1 cellular context compared by ENCODE assay signal in the genomic region with DNA sequence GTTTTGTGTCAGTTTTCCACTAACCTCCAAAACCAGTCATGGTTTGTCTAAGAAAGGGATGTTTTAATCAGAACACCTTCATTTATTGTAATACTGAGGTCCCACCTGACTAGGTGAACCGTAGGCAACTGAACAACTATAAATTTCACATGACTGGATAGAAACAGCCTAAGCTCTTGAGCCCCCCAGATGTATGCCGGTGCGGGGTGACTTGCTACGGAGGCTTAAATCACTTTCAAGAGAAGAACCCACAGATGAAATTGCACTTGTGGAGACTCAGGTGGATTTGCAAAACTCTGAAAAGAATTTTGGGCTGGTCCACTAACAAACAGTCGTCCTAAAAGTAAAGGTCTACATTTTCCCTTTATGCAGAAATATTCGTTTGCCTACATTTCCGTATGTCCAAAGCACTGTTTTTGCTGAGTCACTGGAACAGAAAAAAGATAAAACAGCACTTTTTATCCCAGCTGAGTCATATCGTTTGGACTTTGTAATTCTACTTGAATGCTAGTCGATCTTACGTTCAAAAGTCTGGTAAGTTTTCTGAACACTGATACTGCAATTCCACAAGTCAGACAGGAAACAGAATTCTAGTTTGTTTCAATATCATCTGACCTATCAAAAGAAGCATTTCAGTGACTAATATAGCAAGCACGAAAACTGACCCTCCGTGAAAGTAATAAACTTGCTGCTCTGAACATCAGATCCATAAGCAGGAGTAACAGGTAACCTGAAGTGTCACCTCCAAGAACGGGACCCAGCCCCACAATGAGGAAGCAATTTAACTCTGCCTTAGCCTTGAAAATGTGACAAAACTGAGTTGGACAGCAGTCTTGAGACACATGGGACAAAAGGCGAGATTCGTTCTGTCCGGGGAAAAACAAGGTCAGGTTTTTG.
TF ChIP-seq lines count a peak whose summit lies in the region.

No MANE protein-coding gene starts in this region.

TF ChIP-seq in HepG2, 621 proteins besides CTCF, POLR2A, EP300 and RAD21 (continued from another document and continues in another):
- TF ChIP-seq, protein P1, sequence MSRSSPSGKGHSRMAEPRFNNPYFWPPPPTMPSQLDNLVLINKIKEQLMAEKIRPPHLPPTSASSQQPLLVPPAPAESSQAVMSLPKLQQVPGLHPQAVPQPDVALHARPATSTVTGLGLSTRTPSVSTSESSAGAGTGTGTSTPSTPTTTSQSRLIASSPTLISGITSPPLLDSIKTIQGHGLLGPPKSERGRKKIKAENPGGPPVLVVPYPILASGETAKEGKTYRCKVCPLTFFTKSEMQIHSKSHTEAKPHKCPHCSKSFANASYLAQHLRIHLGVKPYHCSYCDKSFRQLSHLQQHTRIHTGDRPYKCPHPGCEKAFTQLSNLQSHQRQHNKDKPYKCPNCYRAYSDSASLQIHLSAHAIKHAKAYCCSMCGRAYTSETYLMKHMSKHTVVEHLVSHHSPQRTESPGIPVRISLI (CRISPR knock-in tag; IDR thresholded peaks at IDR 0.05; ENCODE audit: borderline replicate concordance), result peak; percentile 41; the same call in 1 of the 2 replicates
- peak; percentile 21; the same call in 1 of the 2 replicates for TF ChIP-seq MIER3 (CRISPR knock-in tag; IDR thresholded peaks at IDR 0.05; ENCODE audit: borderline replicate concordance)
- TF ChIP-seq, protein P2, sequence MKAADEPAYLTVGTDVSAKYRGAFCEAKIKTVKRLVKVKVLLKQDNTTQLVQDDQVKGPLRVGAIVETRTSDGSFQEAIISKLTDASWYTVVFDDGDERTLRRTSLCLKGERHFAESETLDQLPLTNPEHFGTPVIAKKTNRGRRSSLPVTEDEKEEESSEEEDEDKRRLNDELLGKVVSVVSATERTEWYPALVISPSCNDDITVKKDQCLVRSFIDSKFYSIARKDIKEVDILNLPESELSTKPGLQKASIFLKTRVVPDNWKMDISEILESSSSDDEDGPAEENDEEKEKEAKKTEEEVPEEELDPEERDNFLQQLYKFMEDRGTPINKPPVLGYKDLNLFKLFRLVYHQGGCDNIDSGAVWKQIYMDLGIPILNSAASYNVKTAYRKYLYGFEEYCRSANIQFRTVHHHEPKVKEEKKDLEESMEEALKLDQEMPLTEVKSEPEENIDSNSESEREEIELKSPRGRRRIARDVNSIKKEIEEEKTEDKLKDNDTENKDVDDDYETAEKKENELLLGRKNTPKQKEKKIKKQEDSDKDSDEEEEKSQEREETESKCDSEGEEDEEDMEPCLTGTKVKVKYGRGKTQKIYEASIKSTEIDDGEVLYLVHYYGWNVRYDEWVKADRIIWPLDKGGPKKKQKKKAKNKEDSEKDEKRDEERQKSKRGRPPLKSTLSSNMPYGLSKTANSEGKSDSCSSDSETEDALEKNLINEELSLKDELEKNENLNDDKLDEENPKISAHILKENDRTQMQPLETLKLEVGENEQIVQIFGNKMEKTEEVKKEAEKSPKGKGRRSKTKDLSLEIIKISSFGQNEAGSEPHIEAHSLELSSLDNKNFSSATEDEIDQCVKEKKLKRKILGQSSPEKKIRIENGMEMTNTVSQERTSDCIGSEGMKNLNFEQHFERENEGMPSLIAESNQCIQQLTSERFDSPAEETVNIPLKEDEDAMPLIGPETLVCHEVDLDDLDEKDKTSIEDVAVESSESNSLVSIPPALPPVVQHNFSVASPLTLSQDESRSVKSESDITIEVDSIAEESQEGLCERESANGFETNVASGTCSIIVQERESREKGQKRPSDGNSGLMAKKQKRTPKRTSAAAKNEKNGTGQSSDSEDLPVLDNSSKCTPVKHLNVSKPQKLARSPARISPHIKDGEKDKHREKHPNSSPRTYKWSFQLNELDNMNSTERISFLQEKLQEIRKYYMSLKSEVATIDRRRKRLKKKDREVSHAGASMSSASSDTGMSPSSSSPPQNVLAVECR (CRISPR knock-in tag; IDR thresholded peaks at IDR 0.05; ENCODE audit: borderline replicate concordance), result peak; percentile 26; the same call in 1 of the 2 replicates
- peak; percentile 22; the same call in 1 of the 2 replicates for TF ChIP-seq POGZ (CRISPR knock-in tag; IDR thresholded peaks at IDR 0.05)
- 0 out of 2 replicates have a peak, but pooled peaks have one; percentile 18 for TF ChIP-seq KAT8 (CRISPR knock-in tag; IDR thresholded peaks at IDR 0.05)
- TF ChIP-seq, protein P3, sequence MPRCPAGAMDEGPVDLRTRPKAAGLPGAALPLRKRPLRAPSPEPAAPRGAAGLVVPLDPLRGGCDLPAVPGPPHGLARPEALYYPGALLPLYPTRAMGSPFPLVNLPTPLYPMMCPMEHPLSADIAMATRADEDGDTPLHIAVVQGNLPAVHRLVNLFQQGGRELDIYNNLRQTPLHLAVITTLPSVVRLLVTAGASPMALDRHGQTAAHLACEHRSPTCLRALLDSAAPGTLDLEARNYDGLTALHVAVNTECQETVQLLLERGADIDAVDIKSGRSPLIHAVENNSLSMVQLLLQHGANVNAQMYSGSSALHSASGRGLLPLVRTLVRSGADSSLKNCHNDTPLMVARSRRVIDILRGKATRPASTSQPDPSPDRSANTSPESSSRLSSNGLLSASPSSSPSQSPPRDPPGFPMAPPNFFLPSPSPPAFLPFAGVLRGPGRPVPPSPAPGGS (CRISPR knock-in tag; IDR thresholded peaks at IDR 0.05), result no peak
- TF ChIP-seq FOSL1 (CRISPR knock-in tag; IDR thresholded peaks at IDR 0.05; ENCODE audit: borderline replicate concordance), result 0 out of 2 replicates have a peak, but pooled peaks have one; percentile 28
- 0 out of 2 replicates have a peak, but pooled peaks have one; percentile 21 for TF ChIP-seq HDAC1 (CRISPR knock-in tag; IDR thresholded peaks at IDR 0.05)
- TF ChIP-seq CREB1 (IDR thresholded peaks at IDR 0.05), result no peak
- peak; percentile 61 for TF ChIP-seq CREB1 (CRISPR knock-in tag; IDR thresholded peaks at IDR 0.05)
- TF ChIP-seq, protein P4, sequence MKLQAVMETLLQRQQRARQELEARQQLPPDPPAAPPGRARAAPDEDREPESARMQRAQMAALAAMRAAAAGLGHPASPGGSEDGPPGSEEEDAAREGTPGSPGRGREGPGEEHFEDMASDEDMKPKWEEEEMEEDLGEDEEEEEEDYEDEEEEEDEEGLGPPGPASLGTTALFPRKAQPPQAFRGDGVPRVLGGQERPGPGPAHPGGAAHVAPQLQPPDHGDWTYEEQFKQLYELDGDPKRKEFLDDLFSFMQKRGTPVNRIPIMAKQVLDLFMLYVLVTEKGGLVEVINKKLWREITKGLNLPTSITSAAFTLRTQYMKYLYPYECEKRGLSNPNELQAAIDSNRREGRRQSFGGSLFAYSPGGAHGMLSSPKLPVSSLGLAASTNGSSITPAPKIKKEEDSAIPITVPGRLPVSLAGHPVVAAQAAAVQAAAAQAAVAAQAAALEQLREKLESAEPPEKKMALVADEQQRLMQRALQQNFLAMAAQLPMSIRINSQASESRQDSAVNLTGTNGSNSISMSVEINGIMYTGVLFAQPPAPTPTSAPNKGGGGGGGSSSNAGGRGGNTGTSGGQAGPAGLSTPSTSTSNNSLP (IDR thresholded peaks at IDR 0.05; ENCODE audit: low read depth, low read length), result peak; percentile 81
- TF ChIP-seq NCOR1 (IDR thresholded peaks at IDR 0.05; ENCODE audit: borderline replicate concordance, low read length), result peak; percentile 84
- peak; percentile 19; the same call in 1 of the 2 replicates for TF ChIP-seq MIXL1 (CRISPR knock-in tag; IDR thresholded peaks at IDR 0.05)
- peak; percentile 67 for TF ChIP-seq ASH2L (IDR thresholded peaks at IDR 0.05; ENCODE audit: insufficient read length, low read depth, low read length)
- TF ChIP-seq ZMYM4 (CRISPR knock-in tag; IDR thresholded peaks at IDR 0.05), result peak; percentile 20; the same call in 1 of the 2 replicates
- TF ChIP-seq GABPA (IDR thresholded peaks at IDR 0.05; ENCODE audit: low read depth, low read length), result no peak
- peak; percentile 26; the same call in 1 of the 2 replicates for TF ChIP-seq GABPA (CRISPR knock-in tag; IDR thresholded peaks at IDR 0.05; ENCODE audit: low read depth)
- TF ChIP-seq MAFK (conservative IDR thresholded peaks at IDR 0.05 in 1 of 2, IDR thresholded peaks at IDR 0.05 in 1 of 2; ENCODE audit: low read length in 2 of 2), result peak; percentile 99 to 100
- TF ChIP-seq ZNF292 (CRISPR knock-in tag; IDR thresholded peaks at IDR 0.05; ENCODE audit: borderline replicate concordance, low read depth), result peak; percentile 50; the same call in 1 of the 2 replicates
- 0 out of 2 replicates have a peak, but pooled peaks have one; percentile 21 for TF ChIP-seq NCOA2 (CRISPR knock-in tag; IDR thresholded peaks at IDR 0.05)
- TF ChIP-seq NFE2 (CRISPR knock-in tag; IDR thresholded peaks at IDR 0.05), result peak; percentile 41; the same call in 1 of the 2 replicates
- TF ChIP-seq, protein P5, sequence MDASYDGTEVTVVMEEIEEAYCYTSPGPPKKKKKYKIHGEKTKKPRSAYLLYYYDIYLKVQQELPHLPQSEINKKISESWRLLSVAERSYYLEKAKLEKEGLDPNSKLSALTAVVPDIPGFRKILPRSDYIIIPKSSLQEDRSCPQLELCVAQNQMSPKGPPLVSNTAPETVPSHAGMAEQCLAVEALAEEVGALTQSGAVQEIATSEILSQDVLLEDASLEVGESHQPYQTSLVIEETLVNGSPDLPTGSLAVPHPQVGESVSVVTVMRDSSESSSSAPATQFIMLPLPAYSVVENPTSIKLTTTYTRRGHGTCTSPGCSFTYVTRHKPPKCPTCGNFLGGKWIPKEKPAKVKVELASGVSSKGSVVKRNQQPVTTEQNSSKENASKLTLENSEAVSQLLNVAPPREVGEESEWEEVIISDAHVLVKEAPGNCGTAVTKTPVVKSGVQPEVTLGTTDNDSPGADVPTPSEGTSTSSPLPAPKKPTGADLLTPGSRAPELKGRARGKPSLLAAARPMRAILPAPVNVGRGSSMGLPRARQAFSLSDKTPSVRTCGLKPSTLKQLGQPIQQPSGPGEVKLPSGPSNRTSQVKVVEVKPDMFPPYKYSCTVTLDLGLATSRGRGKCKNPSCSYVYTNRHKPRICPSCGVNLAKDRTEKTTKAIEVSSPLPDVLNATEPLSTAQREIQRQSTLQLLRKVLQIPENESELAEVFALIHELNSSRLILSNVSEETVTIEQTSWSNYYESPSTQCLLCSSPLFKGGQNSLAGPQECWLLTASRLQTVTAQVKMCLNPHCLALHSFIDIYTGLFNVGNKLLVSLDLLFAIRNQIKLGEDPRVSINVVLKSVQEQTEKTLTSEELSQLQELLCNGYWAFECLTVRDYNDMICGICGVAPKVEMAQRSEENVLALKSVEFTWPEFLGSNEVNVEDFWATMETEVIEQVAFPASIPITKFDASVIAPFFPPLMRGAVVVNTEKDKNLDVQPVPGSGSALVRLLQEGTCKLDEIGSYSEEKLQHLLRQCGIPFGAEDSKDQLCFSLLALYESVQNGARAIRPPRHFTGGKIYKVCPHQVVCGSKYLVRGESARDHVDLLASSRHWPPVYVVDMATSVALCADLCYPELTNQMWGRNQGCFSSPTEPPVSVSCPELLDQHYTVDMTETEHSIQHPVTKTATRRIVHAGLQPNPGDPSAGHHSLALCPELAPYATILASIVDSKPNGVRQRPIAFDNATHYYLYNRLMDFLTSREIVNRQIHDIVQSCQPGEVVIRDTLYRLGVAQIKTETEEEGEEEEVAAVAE (CRISPR knock-in tag; IDR thresholded peaks at IDR 0.05; ENCODE audit: borderline replicate concordance), result 0 out of 2 replicates have a peak, but pooled peaks have one; percentile 13
- TF ChIP-seq ZNF777 (CRISPR knock-in tag; IDR thresholded peaks at IDR 0.05), result no peak
- TF ChIP-seq SAP130 (CRISPR knock-in tag; IDR thresholded peaks at IDR 0.05; ENCODE audit: low read depth), result peak; percentile 91
- peak; percentile 54 for TF ChIP-seq GATAD2A (CRISPR knock-in tag; IDR thresholded peaks at IDR 0.05)
- TF ChIP-seq, protein P6, sequence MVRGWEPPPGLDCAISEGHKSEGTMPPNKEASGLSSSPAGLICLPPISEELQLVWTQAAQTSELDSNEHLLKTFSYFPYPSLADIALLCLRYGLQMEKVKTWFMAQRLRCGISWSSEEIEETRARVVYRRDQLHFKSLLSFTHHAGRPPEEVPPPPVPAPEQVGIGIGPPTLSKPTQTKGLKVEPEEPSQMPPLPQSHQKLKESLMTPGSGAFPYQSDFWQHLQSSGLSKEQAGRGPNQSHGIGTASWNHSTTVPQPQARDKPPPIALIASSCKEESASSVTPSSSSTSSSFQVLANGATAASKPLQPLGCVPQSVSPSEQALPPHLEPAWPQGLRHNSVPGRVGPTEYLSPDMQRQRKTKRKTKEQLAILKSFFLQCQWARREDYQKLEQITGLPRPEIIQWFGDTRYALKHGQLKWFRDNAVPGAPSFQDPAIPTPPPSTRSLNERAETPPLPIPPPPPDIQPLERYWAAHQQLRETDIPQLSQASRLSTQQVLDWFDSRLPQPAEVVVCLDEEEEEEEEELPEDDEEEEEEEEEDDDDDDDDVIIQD (CRISPR knock-in tag; IDR thresholded peaks at IDR 0.05; ENCODE audit: low read depth), result peak; percentile 45; the same call in 1 of the 2 replicates
- TF ChIP-seq HMG20B (CRISPR knock-in tag; conservative IDR thresholded peaks at IDR 0.05), result no peak
